8 cellular contexts compared by ENCODE assay signal in the genomic region with DNA sequence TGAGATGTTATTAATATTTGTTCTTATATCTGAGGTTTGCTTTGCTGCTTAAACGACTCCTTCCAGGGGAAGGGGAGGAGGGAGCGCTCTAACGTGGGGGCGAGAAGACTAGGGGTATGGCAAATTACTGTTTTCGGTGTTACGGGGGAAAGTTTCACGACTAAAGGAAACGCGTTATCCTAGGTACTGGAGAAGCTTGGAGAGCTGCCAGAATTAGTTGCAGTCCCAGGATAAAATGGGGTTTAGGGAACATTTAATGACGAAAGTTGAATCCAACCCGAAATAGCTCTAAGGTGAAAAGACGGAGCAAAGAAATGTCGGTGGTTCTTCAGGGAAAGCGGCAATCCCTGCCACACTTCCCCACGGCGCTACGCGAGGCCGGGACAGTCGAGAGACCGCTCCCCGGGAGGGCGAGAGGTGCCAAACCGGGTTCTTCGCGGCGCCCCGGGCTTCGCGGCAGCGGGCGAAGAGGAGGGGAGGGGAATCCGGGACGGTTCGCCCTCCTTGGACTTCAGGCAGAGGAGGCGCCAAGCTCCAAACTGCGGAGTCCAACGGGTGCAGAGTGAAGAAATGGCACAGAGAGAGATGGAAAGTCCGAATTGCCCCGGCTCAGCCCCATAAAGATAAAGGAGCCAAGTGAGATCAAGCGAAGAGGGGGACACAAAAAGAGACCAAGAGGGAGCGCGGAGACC. TPM values are rescaled to one million over a fixed set of nuclear protein-coding genes. Genes with fewer than 3 reads are reported as not detected.
DNase-seq lines count a peak whose midpoint lies in the region; ATAC-seq and TF ChIP-seq lines count a peak whose summit lies in the region.

No MANE protein-coding gene starts in this region.

- CTCF ChIA-PET in activated CD8-positive, alpha-beta T cell treated with anti-CD3 and anti-CD28 coated beads, Interleukin-2, amount 10 ng/mL, durations not matched to agents 7 days and 5 days (lab: Charles Lee): interaction anchor here (0.6 to 1.3 kb wide), 2 partner anchors 101 to 506 kb away, joined by 3 read pairs; no protein-coding TSS in a partner anchor

- ATAC-seq in GM18520 (IDR thresholded peaks at IDR 0.05; ENCODE audit: unreplicated experiment): peak; percentile 4
- peak; percentile 20 for ATAC-seq in HG03354 (IDR thresholded peaks at IDR 0.05; ENCODE audit: poor library complexity, severe bottlenecking, unreplicated experiment)
- ATAC-seq in activated CD8-positive, alpha-beta T cell treated with anti-CD3 and anti-CD28 coated beads, Interleukin-2, amount 10 ng/mL, durations not matched to agents 7 days and 5 days: peak; percentile 51

- no peaks in the 10 kb centered on the region for H3K9me3 ChIP-seq in neutrophil

- DNase-seq in AG10803 (ENCODE audit: low read depth) (no peak), fibroblast of pulmonary artery (ENCODE audit: low read depth) (no peak), NCI-H2029 treated with DMSO at 0.1 percent for 48 hours (lab: John Stamatoyannopoulos, UW) (no peak), SW 1271 (lab: John Stamatoyannopoulos, UW) (no peak)
- peak; percentile 21 for DNase-seq in activated CD8-positive, alpha-beta T cell treated with anti-CD3 and anti-CD28 coated beads, Interleukin-2, amount 10 ng/mL, durations not matched to agents 7 days and 5 days

- TF ChIP-seq CTCF in AG10803 (conservative IDR thresholded peaks at IDR 0.05; ENCODE audit: low read length) (no peak), fibroblast of pulmonary artery (IDR thresholded peaks at IDR 0.05; ENCODE audit: low read length, missing control alignments) (no peak), neutrophil (IDR thresholded peaks at IDR 0.05) (no peak)

- H3K27ac ChIP-seq in neutrophil: peak overlapping the region; percentile 59

- peaks cover 4% of the 10 kb centered on the region for H3K36me3 Mint-ChIP-seq in activated CD8-positive, alpha-beta T cell treated with anti-CD3 and anti-CD28 coated beads, Interleukin-2, amount 10 ng/mL, durations not matched to agents 7 days and 5 days (ENCODE audit: low read depth)

- H3K27me3 ChIP-seq in neutrophil: no peaks in the 10 kb centered on the region

- peaks cover 26% of the 10 kb centered on the region for H3K4me1 Mint-ChIP-seq in activated CD8-positive, alpha-beta T cell treated with anti-CD3 and anti-CD28 coated beads, Interleukin-2, amount 10 ng/mL, durations not matched to agents 7 days and 5 days (ENCODE audit: low read depth)

- POLR2A ChIA-PET in activated CD8-positive, alpha-beta T cell treated with anti-CD3 and anti-CD28 coated beads, Interleukin-2, amount 10 ng/mL, durations not matched to agents 7 days and 5 days (lab: Charles Lee): interaction anchor here (0.6 to 0.7 kb wide), 2 partner anchors 228 to 608 kb away, joined by 3 to 4 read pairs; no protein-coding TSS in a partner anchor

- H3K27ac Mint-ChIP-seq in activated CD8-positive, alpha-beta T cell treated with anti-CD3 and anti-CD28 coated beads, Interleukin-2, amount 10 ng/mL, durations not matched to agents 7 days and 5 days: peak overlapping the region; percentile 92

- H3K4me3 Mint-ChIP-seq in activated CD8-positive, alpha-beta T cell treated with anti-CD3 and anti-CD28 coated beads, Interleukin-2, amount 10 ng/mL, durations not matched to agents 7 days and 5 days: peak overlapping the region; percentile 91

- H3K27me3 Mint-ChIP-seq in activated CD8-positive, alpha-beta T cell treated with anti-CD3 and anti-CD28 coated beads, Interleukin-2, amount 10 ng/mL, durations not matched to agents 7 days and 5 days (ENCODE audit: low read depth): no peaks in the 10 kb centered on the region

- H3K9me3 Mint-ChIP-seq in activated CD8-positive, alpha-beta T cell treated with anti-CD3 and anti-CD28 coated beads, Interleukin-2, amount 10 ng/mL, durations not matched to agents 7 days and 5 days (ENCODE audit: insufficient read depth): no peaks in the 10 kb centered on the region

- peak overlapping the region; percentile 80 for H3K4me3 ChIP-seq in AG10803 (ENCODE audit: low read length)
- H3K4me3 ChIP-seq in fibroblast of pulmonary artery (replicated peaks; ENCODE audit: low read depth, low read length): peak overlapping the region; percentile 82
- peak overlapping the region; percentile 66 to 78 for H3K4me3 ChIP-seq in neutrophil (ENCODE audit: low read depth in 1 of 2, low read length in 1 of 2)

- no peaks in the 10 kb centered on the region for H3K36me3 ChIP-seq in neutrophil

- H3K4me1 ChIP-seq in neutrophil (ENCODE audit: control insufficient read depth in 1 of 2, insufficient read depth in 1 of 2, low read depth in 1 of 2, low read length in 1 of 2): peaks cover 6 to 8% of the 10 kb centered on the region in 2 experiments

RNA-seq across cellular contexts. Expression of a gene that starts 0.7 kb away (rescaled TPM):
- 10 to 100 TPM; 78.9 to 83.4 TPM for total RNA-seq in activated CD8-positive, alpha-beta T cell treated with anti-CD3 and anti-CD28 coated beads, Interleukin-2, amount 10 ng/mL, durations not matched to agents 7 days and 5 days
